ENCODE assay signal across 1 cellular context in the genomic region with DNA sequence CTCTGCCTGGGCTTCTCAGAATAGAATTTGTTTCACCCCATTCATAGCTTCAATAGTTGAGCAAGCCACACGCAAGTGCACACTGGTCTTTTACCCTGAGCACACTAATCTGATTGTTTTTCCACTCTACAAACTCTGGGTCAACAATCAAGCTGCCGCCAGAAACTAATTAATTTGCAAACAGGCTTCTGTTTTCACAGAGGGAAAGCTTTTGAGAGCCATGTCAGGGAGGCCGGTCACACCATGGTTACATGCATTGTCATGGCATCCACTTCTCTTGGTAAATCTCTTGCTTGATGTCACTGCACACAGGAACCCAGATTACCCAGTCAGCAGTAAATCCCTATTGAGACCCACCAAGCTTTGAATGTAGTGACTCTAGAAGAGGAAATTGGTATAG.
A peak's percentile ranks its signal among the peaks of the same experiment; 100 is the strongest.
TF ChIP-seq lines count a peak whose summit lies in the region.

No MANE protein-coding gene starts in this region.

TF ChIP-seq in HepG2, 621 proteins besides CTCF, POLR2A, EP300 and RAD21 (continued from another document and continues in another):
- TF ChIP-seq, protein P1, sequence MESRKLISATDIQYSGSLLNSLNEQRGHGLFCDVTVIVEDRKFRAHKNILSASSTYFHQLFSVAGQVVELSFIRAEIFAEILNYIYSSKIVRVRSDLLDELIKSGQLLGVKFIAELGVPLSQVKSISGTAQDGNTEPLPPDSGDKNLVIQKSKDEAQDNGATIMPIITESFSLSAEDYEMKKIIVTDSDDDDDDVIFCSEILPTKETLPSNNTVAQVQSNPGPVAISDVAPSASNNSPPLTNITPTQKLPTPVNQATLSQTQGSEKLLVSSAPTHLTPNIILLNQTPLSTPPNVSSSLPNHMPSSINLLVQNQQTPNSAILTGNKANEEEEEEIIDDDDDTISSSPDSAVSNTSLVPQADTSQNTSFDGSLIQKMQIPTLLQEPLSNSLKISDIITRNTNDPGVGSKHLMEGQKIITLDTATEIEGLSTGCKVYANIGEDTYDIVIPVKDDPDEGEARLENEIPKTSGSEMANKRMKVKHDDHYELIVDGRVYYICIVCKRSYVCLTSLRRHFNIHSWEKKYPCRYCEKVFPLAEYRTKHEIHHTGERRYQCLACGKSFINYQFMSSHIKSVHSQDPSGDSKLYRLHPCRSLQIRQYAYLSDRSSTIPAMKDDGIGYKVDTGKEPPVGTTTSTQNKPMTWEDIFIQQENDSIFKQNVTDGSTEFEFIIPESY (CRISPR knock-in tag; IDR thresholded peaks at IDR 0.05): no peak
- TF ChIP-seq, protein P2, sequence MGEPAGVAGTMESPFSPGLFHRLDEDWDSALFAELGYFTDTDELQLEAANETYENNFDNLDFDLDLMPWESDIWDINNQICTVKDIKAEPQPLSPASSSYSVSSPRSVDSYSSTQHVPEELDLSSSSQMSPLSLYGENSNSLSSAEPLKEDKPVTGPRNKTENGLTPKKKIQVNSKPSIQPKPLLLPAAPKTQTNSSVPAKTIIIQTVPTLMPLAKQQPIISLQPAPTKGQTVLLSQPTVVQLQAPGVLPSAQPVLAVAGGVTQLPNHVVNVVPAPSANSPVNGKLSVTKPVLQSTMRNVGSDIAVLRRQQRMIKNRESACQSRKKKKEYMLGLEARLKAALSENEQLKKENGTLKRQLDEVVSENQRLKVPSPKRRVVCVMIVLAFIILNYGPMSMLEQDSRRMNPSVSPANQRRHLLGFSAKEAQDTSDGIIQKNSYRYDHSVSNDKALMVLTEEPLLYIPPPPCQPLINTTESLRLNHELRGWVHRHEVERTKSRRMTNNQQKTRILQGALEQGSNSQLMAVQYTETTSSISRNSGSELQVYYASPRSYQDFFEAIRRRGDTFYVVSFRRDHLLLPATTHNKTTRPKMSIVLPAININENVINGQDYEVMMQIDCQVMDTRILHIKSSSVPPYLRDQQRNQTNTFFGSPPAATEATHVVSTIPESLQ (CRISPR knock-in tag; conservative IDR thresholded peaks at IDR 0.05): no peak
- TF ChIP-seq, protein P3, sequence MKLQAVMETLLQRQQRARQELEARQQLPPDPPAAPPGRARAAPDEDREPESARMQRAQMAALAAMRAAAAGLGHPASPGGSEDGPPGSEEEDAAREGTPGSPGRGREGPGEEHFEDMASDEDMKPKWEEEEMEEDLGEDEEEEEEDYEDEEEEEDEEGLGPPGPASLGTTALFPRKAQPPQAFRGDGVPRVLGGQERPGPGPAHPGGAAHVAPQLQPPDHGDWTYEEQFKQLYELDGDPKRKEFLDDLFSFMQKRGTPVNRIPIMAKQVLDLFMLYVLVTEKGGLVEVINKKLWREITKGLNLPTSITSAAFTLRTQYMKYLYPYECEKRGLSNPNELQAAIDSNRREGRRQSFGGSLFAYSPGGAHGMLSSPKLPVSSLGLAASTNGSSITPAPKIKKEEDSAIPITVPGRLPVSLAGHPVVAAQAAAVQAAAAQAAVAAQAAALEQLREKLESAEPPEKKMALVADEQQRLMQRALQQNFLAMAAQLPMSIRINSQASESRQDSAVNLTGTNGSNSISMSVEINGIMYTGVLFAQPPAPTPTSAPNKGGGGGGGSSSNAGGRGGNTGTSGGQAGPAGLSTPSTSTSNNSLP (IDR thresholded peaks at IDR 0.05; ENCODE audit: low read depth, low read length): peak; percentile 66
- TF ChIP-seq, protein P4, sequence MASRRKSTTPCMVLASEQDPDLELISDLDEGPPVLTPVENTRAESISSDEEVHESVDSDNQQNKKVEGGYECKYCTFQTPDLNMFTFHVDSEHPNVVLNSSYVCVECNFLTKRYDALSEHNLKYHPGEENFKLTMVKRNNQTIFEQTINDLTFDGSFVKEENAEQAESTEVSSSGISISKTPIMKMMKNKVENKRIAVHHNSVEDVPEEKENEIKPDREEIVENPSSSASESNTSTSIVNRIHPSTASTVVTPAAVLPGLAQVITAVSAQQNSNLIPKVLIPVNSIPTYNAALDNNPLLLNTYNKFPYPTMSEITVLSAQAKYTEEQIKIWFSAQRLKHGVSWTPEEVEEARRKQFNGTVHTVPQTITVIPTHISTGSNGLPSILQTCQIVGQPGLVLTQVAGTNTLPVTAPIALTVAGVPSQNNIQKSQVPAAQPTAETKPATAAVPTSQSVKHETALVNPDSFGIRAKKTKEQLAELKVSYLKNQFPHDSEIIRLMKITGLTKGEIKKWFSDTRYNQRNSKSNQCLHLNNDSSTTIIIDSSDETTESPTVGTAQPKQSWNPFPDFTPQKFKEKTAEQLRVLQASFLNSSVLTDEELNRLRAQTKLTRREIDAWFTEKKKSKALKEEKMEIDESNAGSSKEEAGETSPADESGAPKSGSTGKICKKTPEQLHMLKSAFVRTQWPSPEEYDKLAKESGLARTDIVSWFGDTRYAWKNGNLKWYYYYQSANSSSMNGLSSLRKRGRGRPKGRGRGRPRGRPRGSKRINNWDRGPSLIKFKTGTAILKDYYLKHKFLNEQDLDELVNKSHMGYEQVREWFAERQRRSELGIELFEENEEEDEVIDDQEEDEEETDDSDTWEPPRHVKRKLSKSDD (CRISPR knock-in tag; IDR thresholded peaks at IDR 0.05; ENCODE audit: low read depth): no peak
- TF ChIP-seq, protein P5, sequence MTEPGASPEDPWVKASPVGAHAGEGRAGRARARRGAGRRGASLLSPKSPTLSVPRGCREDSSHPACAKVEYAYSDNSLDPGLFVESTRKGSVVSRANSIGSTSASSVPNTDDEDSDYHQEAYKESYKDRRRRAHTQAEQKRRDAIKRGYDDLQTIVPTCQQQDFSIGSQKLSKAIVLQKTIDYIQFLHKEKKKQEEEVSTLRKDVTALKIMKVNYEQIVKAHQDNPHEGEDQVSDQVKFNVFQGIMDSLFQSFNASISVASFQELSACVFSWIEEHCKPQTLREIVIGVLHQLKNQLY (CRISPR knock-in tag; IDR thresholded peaks at IDR 0.05): no peak
- TF ChIP-seq, protein P6, sequence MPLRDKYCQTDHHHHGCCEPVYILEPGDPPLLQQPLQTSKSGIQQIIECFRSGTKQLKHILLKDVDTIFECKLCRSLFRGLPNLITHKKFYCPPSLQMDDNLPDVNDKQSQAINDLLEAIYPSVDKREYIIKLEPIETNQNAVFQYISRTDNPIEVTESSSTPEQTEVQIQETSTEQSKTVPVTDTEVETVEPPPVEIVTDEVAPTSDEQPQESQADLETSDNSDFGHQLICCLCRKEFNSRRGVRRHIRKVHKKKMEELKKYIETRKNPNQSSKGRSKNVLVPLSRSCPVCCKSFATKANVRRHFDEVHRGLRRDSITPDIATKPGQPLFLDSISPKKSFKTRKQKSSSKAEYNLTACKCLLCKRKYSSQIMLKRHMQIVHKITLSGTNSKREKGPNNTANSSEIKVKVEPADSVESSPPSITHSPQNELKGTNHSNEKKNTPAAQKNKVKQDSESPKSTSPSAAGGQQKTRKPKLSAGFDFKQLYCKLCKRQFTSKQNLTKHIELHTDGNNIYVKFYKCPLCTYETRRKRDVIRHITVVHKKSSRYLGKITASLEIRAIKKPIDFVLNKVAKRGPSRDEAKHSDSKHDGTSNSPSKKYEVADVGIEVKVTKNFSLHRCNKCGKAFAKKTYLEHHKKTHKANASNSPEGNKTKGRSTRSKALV (CRISPR knock-in tag; IDR thresholded peaks at IDR 0.05): no peak
- no peak for TF ChIP-seq ZSCAN25 (CRISPR knock-in tag; IDR thresholded peaks at IDR 0.05)
- no peak for TF ChIP-seq PHB2 (IDR thresholded peaks at IDR 0.05; ENCODE audit: partially characterized antibody)
- TF ChIP-seq NCOR1 (IDR thresholded peaks at IDR 0.05; ENCODE audit: borderline replicate concordance, low read length): no peak
- TF ChIP-seq, protein P7, sequence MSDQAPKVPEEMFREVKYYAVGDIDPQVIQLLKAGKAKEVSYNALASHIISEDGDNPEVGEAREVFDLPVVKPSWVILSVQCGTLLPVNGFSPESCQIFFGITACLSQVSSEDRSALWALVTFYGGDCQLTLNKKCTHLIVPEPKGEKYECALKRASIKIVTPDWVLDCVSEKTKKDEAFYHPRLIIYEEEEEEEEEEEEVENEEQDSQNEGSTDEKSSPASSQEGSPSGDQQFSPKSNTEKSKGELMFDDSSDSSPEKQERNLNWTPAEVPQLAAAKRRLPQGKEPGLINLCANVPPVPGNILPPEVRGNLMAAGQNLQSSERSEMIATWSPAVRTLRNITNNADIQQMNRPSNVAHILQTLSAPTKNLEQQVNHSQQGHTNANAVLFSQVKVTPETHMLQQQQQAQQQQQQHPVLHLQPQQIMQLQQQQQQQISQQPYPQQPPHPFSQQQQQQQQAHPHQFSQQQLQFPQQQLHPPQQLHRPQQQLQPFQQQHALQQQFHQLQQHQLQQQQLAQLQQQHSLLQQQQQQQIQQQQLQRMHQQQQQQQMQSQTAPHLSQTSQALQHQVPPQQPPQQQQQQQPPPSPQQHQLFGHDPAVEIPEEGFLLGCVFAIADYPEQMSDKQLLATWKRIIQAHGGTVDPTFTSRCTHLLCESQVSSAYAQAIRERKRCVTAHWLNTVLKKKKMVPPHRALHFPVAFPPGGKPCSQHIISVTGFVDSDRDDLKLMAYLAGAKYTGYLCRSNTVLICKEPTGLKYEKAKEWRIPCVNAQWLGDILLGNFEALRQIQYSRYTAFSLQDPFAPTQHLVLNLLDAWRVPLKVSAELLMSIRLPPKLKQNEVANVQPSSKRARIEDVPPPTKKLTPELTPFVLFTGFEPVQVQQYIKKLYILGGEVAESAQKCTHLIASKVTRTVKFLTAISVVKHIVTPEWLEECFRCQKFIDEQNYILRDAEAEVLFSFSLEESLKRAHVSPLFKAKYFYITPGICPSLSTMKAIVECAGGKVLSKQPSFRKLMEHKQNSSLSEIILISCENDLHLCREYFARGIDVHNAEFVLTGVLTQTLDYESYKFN (CRISPR knock-in tag; conservative IDR thresholded peaks at IDR 0.05): peak; percentile 74
- no peak for TF ChIP-seq SMYD3 (CRISPR knock-in tag; IDR thresholded peaks at IDR 0.05)
- TF ChIP-seq EHMT2 (IDR thresholded peaks at IDR 0.05; ENCODE audit: borderline replicate concordance, low read depth, low read length): no peak
- TF ChIP-seq, protein P8, sequence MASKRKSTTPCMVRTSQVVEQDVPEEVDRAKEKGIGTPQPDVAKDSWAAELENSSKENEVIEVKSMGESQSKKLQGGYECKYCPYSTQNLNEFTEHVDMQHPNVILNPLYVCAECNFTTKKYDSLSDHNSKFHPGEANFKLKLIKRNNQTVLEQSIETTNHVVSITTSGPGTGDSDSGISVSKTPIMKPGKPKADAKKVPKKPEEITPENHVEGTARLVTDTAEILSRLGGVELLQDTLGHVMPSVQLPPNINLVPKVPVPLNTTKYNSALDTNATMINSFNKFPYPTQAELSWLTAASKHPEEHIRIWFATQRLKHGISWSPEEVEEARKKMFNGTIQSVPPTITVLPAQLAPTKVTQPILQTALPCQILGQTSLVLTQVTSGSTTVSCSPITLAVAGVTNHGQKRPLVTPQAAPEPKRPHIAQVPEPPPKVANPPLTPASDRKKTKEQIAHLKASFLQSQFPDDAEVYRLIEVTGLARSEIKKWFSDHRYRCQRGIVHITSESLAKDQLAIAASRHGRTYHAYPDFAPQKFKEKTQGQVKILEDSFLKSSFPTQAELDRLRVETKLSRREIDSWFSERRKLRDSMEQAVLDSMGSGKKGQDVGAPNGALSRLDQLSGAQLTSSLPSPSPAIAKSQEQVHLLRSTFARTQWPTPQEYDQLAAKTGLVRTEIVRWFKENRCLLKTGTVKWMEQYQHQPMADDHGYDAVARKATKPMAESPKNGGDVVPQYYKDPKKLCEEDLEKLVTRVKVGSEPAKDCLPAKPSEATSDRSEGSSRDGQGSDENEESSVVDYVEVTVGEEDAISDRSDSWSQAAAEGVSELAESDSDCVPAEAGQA (IDR thresholded peaks at IDR 0.05; ENCODE audit: low read depth): no peak
- TF ChIP-seq, protein P8 (CRISPR knock-in tag; IDR thresholded peaks at IDR 0.05; ENCODE audit: borderline replicate concordance): no peak
- peak; percentile 80 for TF ChIP-seq MIXL1 (CRISPR knock-in tag; IDR thresholded peaks at IDR 0.05)
- no peak for TF ChIP-seq SUZ12 (IDR thresholded peaks at IDR 0.05; ENCODE audit: low read depth, low read length)
- TF ChIP-seq, protein P9, sequence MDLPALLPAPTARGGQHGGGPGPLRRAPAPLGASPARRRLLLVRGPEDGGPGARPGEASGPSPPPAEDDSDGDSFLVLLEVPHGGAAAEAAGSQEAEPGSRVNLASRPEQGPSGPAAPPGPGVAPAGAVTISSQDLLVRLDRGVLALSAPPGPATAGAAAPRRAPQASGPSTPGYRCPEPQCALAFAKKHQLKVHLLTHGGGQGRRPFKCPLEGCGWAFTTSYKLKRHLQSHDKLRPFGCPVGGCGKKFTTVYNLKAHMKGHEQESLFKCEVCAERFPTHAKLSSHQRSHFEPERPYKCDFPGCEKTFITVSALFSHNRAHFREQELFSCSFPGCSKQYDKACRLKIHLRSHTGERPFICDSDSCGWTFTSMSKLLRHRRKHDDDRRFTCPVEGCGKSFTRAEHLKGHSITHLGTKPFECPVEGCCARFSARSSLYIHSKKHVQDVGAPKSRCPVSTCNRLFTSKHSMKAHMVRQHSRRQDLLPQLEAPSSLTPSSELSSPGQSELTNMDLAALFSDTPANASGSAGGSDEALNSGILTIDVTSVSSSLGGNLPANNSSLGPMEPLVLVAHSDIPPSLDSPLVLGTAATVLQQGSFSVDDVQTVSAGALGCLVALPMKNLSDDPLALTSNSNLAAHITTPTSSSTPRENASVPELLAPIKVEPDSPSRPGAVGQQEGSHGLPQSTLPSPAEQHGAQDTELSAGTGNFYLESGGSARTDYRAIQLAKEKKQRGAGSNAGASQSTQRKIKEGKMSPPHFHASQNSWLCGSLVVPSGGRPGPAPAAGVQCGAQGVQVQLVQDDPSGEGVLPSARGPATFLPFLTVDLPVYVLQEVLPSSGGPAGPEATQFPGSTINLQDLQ (CRISPR knock-in tag; IDR thresholded peaks at IDR 0.05): no peak
- TF ChIP-seq, protein P10, sequence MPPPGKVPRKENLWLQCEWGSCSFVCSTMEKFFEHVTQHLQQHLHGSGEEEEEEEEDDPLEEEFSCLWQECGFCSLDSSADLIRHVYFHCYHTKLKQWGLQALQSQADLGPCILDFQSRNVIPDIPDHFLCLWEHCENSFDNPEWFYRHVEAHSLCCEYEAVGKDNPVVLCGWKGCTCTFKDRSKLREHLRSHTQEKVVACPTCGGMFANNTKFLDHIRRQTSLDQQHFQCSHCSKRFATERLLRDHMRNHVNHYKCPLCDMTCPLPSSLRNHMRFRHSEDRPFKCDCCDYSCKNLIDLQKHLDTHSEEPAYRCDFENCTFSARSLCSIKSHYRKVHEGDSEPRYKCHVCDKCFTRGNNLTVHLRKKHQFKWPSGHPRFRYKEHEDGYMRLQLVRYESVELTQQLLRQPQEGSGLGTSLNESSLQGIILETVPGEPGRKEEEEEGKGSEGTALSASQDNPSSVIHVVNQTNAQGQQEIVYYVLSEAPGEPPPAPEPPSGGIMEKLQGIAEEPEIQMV (CRISPR knock-in tag; IDR thresholded peaks at IDR 0.05; ENCODE audit: low read depth): no peak
- no peak for TF ChIP-seq ZNF331 (CRISPR knock-in tag; IDR thresholded peaks at IDR 0.05)
- no peak for TF ChIP-seq NPAS2 (CRISPR knock-in tag; IDR thresholded peaks at IDR 0.05; ENCODE audit: borderline replicate concordance)
- no peak for TF ChIP-seq SKI (IDR thresholded peaks at IDR 0.05; ENCODE audit: partially characterized antibody)
- no peak for TF ChIP-seq ZNF614 (CRISPR knock-in tag; IDR thresholded peaks at IDR 0.05; ENCODE audit: borderline replicate concordance)
- no peak for TF ChIP-seq ZFP37 (CRISPR knock-in tag; IDR thresholded peaks at IDR 0.05; ENCODE audit: borderline replicate concordance)
